ENCODE assay signal across 1 cellular context in the genomic region with DNA sequence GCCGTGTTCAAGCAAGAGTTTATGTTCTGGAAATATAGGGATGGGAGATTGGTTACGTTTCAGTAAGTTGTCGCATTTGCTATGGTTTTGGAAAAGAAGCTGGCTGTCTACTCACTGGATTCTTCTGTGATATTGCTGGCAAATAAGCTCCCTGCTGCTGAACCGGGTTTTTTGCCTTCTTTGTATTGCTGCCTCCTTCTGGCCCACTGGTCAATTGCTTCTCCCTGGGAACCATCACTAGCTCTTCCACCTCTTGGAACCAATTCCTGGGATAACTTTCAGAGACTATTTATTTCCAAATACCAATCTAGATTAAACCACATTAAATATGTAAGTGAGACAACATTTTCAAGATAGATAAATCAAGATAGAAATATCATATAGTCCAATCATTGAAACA.
TF ChIP-seq lines count a peak whose summit lies in the region.

No MANE protein-coding gene starts in this region.

TF ChIP-seq in GM23338, 12 proteins besides CTCF, POLR2A, EP300 and RAD21 (continued from another document):
- TF ChIP-seq, protein P1, sequence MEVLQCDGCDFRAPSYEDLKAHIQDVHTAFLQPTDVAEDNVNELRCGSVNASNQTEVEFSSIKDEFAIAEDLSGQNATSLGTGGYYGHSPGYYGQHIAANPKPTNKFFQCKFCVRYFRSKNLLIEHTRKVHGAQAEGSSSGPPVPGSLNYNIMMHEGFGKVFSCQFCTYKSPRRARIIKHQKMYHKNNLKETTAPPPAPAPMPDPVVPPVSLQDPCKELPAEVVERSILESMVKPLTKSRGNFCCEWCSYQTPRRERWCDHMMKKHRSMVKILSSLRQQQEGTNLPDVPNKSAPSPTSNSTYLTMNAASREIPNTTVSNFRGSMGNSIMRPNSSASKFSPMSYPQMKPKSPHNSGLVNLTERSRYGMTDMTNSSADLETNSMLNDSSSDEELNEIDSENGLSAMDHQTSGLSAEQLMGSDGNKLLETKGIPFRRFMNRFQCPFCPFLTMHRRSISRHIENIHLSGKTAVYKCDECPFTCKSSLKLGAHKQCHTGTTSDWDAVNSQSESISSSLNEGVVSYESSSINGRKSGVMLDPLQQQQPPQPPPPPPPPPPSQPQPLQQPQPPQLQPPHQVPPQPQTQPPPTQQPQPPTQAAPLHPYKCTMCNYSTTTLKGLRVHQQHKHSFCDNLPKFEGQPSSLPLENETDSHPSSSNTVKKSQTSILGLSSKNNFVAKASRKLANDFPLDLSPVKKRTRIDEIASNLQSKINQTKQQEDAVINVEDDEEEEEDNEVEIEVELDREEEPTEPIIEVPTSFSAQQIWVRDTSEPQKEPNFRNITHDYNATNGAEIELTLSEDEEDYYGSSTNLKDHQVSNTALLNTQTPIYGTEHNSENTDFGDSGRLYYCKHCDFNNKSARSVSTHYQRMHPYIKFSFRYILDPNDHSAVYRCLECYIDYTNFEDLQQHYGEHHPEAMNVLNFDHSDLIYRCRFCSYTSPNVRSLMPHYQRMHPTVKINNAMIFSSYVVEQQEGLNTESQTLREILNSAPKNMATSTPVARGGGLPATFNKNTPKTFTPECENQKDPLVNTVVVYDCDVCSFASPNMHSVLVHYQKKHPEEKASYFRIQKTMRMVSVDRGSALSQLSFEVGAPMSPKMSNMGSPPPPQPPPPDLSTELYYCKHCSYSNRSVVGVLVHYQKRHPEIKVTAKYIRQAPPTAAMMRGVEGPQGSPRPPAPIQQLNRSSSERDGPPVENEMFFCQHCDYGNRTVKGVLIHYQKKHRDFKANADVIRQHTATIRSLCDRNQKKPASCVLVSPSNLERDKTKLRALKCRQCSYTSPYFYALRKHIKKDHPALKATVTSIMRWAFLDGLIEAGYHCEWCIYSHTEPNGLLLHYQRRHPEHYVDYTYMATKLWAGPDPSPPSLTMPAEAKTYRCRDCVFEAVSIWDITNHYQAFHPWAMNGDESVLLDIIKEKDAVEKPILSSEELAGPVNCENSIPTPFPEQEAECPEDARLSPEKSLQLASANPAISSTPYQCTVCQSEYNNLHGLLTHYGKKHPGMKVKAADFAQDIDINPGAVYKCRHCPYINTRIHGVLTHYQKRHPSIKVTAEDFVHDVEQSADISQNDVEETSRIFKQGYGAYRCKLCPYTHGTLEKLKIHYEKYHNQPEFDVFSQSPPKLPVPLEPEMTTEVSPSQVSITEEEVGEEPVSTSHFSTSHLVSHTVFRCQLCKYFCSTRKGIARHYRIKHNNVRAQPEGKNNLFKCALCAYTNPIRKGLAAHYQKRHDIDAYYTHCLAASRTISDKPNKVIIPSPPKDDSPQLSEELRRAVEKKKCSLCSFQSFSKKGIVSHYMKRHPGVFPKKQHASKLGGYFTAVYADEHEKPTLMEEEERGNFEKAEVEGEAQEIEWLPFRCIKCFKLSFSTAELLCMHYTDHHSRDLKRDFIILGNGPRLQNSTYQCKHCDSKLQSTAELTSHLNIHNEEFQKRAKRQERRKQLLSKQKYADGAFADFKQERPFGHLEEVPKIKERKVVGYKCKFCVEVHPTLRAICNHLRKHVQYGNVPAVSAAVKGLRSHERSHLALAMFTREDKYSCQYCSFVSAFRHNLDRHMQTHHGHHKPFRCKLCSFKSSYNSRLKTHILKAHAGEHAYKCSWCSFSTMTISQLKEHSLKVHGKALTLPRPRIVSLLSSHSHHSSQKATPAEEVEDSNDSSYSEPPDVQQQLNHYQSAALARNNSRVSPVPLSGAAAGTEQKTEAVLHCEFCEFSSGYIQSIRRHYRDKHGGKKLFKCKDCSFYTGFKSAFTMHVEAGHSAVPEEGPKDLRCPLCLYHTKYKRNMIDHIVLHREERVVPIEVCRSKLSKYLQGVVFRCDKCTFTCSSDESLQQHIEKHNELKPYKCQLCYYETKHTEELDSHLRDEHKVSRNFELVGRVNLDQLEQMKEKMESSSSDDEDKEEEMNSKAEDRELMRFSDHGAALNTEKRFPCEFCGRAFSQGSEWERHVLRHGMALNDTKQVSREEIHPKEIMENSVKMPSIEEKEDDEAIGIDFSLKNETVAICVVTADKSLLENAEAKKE (CRISPR knock-in tag; IDR thresholded peaks at IDR 0.05): no peak
TF ChIP-seq in GM23338: peak in this region for 0.
